1 cellular context compared by ENCODE assay signal in genomic region chr11:65468874-65469333, GRCh38.
TF ChIP-seq lines count a peak whose summit lies in the region.

No MANE protein-coding gene starts in this region.

TF ChIP-seq in K562, 482 proteins besides CTCF, POLR2A, EP300 and RAD21 (continued from another document and continues in another):
- TF ChIP-seq, protein P1, sequence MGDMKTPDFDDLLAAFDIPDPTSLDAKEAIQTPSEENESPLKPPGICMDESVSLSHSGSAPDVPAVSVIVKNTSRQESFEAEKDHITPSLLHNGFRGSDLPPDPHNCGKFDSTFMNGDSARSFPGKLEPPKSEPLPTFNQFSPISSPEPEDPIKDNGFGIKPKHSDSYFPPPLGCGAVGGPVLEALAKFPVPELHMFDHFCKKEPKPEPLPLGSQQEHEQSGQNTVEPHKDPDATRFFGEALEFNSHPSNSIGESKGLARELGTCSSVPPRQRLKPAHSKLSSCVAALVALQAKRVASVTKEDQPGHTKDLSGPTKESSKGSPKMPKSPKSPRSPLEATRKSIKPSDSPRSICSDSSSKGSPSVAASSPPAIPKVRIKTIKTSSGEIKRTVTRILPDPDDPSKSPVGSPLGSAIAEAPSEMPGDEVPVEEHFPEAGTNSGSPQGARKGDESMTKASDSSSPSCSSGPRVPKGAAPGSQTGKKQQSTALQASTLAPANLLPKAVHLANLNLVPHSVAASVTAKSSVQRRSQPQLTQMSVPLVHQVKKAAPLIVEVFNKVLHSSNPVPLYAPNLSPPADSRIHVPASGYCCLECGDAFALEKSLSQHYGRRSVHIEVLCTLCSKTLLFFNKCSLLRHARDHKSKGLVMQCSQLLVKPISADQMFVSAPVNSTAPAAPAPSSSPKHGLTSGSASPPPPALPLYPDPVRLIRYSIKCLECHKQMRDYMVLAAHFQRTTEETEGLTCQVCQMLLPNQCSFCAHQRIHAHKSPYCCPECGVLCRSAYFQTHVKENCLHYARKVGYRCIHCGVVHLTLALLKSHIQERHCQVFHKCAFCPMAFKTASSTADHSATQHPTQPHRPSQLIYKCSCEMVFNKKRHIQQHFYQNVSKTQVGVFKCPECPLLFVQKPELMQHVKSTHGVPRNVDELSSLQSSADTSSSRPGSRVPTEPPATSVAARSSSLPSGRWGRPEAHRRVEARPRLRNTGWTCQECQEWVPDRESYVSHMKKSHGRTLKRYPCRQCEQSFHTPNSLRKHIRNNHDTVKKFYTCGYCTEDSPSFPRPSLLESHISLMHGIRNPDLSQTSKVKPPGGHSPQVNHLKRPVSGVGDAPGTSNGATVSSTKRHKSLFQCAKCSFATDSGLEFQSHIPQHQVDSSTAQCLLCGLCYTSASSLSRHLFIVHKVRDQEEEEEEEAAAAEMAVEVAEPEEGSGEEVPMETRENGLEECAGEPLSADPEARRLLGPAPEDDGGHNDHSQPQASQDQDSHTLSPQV (IDR thresholded peaks at IDR 0.05), result peak; percentile 32; the same call in 1 of the 2 replicates
- TF ChIP-seq MEIS2 (IDR thresholded peaks at IDR 0.05; ENCODE audit: partially characterized antibody), result peak; percentile 65
- TF ChIP-seq, protein P2, sequence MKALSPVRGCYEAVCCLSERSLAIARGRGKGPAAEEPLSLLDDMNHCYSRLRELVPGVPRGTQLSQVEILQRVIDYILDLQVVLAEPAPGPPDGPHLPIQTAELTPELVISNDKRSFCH (CRISPR knock-in tag; IDR thresholded peaks at IDR 0.05), result no peak
- TF ChIP-seq, protein P2 (tag; IDR thresholded peaks at IDR 0.05), result no peak
- TF ChIP-seq, protein P3, sequence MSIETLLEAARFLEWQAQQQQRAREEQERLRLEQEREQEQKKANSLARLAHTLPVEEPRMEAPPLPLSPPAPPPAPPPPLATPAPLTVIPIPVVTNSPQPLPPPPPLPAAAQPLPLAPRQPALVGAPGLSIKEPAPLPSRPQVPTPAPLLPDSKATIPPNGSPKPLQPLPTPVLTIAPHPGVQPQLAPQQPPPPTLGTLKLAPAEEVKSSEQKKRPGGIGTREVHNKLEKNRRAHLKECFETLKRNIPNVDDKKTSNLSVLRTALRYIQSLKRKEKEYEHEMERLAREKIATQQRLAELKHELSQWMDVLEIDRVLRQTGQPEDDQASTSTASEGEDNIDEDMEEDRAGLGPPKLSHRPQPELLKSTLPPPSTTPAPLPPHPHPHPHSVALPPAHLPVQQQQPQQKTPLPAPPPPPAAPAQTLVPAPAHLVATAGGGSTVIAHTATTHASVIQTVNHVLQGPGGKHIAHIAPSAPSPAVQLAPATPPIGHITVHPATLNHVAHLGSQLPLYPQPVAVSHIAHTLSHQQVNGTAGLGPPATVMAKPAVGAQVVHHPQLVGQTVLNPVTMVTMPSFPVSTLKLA (conservative IDR thresholded peaks at IDR 0.05), result peak in 1 of 2 experiments; percentile 45; a peak in 3 of 4 replicates
- no peak for TF ChIP-seq E2F3 (CRISPR knock-in tag; IDR thresholded peaks at IDR 0.05)
- peak; percentile 58; the same call in 1 of the 2 replicates for TF ChIP-seq KLF16 (IDR thresholded peaks at IDR 0.05)
- TF ChIP-seq SIN3A (IDR thresholded peaks at IDR 0.05; ENCODE audit: borderline replicate concordance in 2 of 2, control insufficient read depth in 1 of 2, low read depth in 2 of 2, low read length in 2 of 2), result 0 out of 4 replicates have a peak, but pooled peaks of 1 of the 2 experiments have one; percentile 40
- peak; percentile 76 for TF ChIP-seq JUND (IDR thresholded peaks at IDR 0.05; ENCODE audit: borderline replicate concordance, low read depth, low read length)
- TF ChIP-seq JUND (tag; IDR thresholded peaks at IDR 0.05; ENCODE audit: borderline replicate concordance, low read depth, low read length), result peak; percentile 33; the same call in 1 of the 3 replicates
- TF ChIP-seq, protein P4, sequence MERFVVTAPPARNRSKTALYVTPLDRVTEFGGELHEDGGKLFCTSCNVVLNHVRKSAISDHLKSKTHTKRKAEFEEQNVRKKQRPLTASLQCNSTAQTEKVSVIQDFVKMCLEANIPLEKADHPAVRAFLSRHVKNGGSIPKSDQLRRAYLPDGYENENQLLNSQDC (CRISPR knock-in tag; IDR thresholded peaks at IDR 0.05), result no peak
- TF ChIP-seq EP400 (IDR thresholded peaks at IDR 0.05), result peak; percentile 40; the same call in 1 of the 2 replicates
- TF ChIP-seq, protein P5, sequence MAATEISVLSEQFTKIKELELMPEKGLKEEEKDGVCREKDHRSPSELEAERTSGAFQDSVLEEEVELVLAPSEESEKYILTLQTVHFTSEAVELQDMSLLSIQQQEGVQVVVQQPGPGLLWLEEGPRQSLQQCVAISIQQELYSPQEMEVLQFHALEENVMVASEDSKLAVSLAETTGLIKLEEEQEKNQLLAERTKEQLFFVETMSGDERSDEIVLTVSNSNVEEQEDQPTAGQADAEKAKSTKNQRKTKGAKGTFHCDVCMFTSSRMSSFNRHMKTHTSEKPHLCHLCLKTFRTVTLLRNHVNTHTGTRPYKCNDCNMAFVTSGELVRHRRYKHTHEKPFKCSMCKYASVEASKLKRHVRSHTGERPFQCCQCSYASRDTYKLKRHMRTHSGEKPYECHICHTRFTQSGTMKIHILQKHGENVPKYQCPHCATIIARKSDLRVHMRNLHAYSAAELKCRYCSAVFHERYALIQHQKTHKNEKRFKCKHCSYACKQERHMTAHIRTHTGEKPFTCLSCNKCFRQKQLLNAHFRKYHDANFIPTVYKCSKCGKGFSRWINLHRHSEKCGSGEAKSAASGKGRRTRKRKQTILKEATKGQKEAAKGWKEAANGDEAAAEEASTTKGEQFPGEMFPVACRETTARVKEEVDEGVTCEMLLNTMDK (IDR thresholded peaks at IDR 0.05; ENCODE audit: borderline replicate concordance, insufficient read depth, low read depth, low read length, poor library complexity, severe bottlenecking), result peak; percentile 49
- no peak for TF ChIP-seq ZBTB8A (IDR thresholded peaks at IDR 0.05; ENCODE audit: partially characterized antibody)
- TF ChIP-seq SIRT6 (IDR thresholded peaks at IDR 0.05; ENCODE audit: low read depth, low read length), result no peak
- TF ChIP-seq ZNF263 (CRISPR knock-in tag; IDR thresholded peaks at IDR 0.05; ENCODE audit: borderline replicate concordance), result peak; percentile 65; the same call in 1 of the 2 replicates
- TF ChIP-seq ZFX (CRISPR knock-in tag; IDR thresholded peaks at IDR 0.05), result peak; percentile 36; the same call in 1 of the 2 replicates
- peak; percentile 65; the same call in 1 of the 2 replicates for TF ChIP-seq ATF7 (IDR thresholded peaks at IDR 0.05)
- no peak for TF ChIP-seq SMAD3 (CRISPR knock-in tag; conservative IDR thresholded peaks at IDR 0.05)
- TF ChIP-seq BHLHE40 (IDR thresholded peaks at IDR 0.05; ENCODE audit: low read length), result peak; percentile 66
- TF ChIP-seq, protein P6, sequence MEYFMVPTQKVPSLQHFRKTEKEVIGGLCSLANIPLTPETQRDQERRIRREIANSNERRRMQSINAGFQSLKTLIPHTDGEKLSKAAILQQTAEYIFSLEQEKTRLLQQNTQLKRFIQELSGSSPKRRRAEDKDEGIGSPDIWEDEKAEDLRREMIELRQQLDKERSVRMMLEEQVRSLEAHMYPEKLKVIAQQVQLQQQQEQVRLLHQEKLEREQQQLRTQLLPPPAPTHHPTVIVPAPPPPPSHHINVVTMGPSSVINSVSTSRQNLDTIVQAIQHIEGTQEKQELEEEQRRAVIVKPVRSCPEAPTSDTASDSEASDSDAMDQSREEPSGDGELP (CRISPR knock-in tag; IDR thresholded peaks at IDR 0.05; ENCODE audit: borderline replicate concordance), result peak; percentile 85
- TF ChIP-seq CBX3 (IDR thresholded peaks at IDR 0.05; ENCODE audit: borderline replicate concordance in 1 of 2, low read length in 2 of 2), result 0 out of 3 replicates have a peak, but pooled peaks of 1 of the 2 experiments have one; percentile 27
- TF ChIP-seq, protein P7, sequence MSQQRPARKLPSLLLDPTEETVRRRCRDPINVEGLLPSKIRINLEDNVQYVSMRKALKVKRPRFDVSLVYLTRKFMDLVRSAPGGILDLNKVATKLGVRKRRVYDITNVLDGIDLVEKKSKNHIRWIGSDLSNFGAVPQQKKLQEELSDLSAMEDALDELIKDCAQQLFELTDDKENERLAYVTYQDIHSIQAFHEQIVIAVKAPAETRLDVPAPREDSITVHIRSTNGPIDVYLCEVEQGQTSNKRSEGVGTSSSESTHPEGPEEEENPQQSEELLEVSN (IDR thresholded peaks at IDR 0.05; ENCODE audit: borderline replicate concordance in 1 of 2, extremely low read depth in 1 of 2, insufficient read depth in 1 of 2, insufficient read length in 1 of 2, low read depth in 1 of 2, low read length in 1 of 2, poor library complexity in 1 of 2, severe bottlenecking in 1 of 2), result peak in 1 of 2 experiments; percentile 31
- no peak for TF ChIP-seq DLX4 (CRISPR knock-in tag; IDR thresholded peaks at IDR 0.05)
- no peak for TF ChIP-seq ZNF121 (CRISPR knock-in tag; conservative IDR thresholded peaks at IDR 0.05)
- TF ChIP-seq MAZ (CRISPR knock-in tag; conservative IDR thresholded peaks at IDR 0.05 in 1 of 2, IDR thresholded peaks at IDR 0.05 in 1 of 2), result peak; percentile 27 to 83; a peak in 2 of 4 replicates
- no peak for TF ChIP-seq CEBPB (tag; IDR thresholded peaks at IDR 0.05)
- no peak for TF ChIP-seq ELK3 (CRISPR knock-in tag; IDR thresholded peaks at IDR 0.05)
- TF ChIP-seq, protein P8, sequence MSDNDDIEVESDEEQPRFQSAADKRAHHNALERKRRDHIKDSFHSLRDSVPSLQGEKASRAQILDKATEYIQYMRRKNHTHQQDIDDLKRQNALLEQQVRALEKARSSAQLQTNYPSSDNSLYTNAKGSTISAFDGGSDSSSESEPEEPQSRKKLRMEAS (CRISPR knock-in tag; IDR thresholded peaks at IDR 0.05), result peak; percentile 40; the same call in 1 of the 2 replicates
- TF ChIP-seq SMC3 (conservative IDR thresholded peaks at IDR 0.05; ENCODE audit: insufficient read depth, low read depth, low read length), result peak; percentile 81
- no peak for TF ChIP-seq ZNF740 (CRISPR knock-in tag; IDR thresholded peaks at IDR 0.05)
- no peak for TF ChIP-seq ZNF740 (tag; IDR thresholded peaks at IDR 0.05)
- TF ChIP-seq SOX6 (IDR thresholded peaks at IDR 0.05), result peak; percentile 37; the same call in 1 of the 2 replicates
- no peak for TF ChIP-seq BCOR (IDR thresholded peaks at IDR 0.05)
- no peak for TF ChIP-seq C11orf30 (IDR thresholded peaks at IDR 0.05; ENCODE audit: low read depth)
- TF ChIP-seq, protein P9, sequence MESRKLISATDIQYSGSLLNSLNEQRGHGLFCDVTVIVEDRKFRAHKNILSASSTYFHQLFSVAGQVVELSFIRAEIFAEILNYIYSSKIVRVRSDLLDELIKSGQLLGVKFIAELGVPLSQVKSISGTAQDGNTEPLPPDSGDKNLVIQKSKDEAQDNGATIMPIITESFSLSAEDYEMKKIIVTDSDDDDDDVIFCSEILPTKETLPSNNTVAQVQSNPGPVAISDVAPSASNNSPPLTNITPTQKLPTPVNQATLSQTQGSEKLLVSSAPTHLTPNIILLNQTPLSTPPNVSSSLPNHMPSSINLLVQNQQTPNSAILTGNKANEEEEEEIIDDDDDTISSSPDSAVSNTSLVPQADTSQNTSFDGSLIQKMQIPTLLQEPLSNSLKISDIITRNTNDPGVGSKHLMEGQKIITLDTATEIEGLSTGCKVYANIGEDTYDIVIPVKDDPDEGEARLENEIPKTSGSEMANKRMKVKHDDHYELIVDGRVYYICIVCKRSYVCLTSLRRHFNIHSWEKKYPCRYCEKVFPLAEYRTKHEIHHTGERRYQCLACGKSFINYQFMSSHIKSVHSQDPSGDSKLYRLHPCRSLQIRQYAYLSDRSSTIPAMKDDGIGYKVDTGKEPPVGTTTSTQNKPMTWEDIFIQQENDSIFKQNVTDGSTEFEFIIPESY (CRISPR knock-in tag; IDR thresholded peaks at IDR 0.05), result no peak
- TF ChIP-seq HDAC3 (IDR thresholded peaks at IDR 0.05; ENCODE audit: borderline replicate concordance, partially characterized antibody), result peak; percentile 30
- peak; percentile 78 for TF ChIP-seq ZEB2 (IDR thresholded peaks at IDR 0.05)
- TF ChIP-seq DEAF1 (CRISPR knock-in tag; IDR thresholded peaks at IDR 0.05), result peak; percentile 78
- no peak for TF ChIP-seq SRSF1 (IDR thresholded peaks at IDR 0.05; ENCODE audit: low read depth, low read length)
- 0 out of 2 replicates have a peak, but pooled peaks have one; percentile 19 for TF ChIP-seq VEZF1 (CRISPR knock-in tag; IDR thresholded peaks at IDR 0.05)
